ENCODE assay signal across 12 cellular contexts in genomic region chr10:88392222-88392621, GRCh38.
DNase-seq lines count a peak whose midpoint lies in the region; ATAC-seq and TF ChIP-seq lines count a peak whose summit lies in the region.
"Had no signal": no experiment of that assay in that cellular context is flagged by ENCODE, and none has a peak within 500 bp of the region (broad histone marks: within the 10 kb centered on the region; RNA-seq: fewer than 3 reads in every experiment).

No MANE protein-coding gene starts in this region.

- peaks cover 0 to 22% of the 10 kb centered on the region in 2 donors for H3K9me3 ChIP-seq in ascending aorta

- intact Hi-C loops in ascending aorta (cut with DNase I), result no loop called here
- intact Hi-C loops in Calu3 (cut with micrococcal nuclease; ENCODE audit: unreplicated experiment), result no loop called here

- POLR2A ChIA-PET in activated CD4-positive, alpha-beta T cell treated with anti-CD3 and anti-CD28 coated beads, Interleukin-2, amount 10 ng/mL, durations not matched to agents 7 days and 5 days (lab: Charles Lee), result interaction anchor here (1.0 kb wide), 1 partner anchor 530 kb away, joined by 7 read pairs; no protein-coding TSS in a partner anchor

- TF ChIP-seq CTCF in ascending aorta (IDR thresholded peaks at IDR 0.05) (no peak), Calu3 (IDR thresholded peaks at IDR 0.05; ENCODE audit: unreplicated experiment) (no peak)

- H3K4me3 ChIP-seq in ascending aorta, result no peak overlapping the region
- H3K4me3 ChIP-seq: Peyer's patch, sigmoid colon, tibial nerve had no signal

- CTCF ChIA-PET in activated CD4-positive, alpha-beta T cell treated with anti-CD3 and anti-CD28 coated beads, Interleukin-2, amount 10 ng/mL, durations not matched to agents 7 days and 5 days (lab: Charles Lee), result interaction anchor here (0.6 to 0.7 kb wide), 4 partner anchors 15 to 542 kb away, joined by 3 read pairs; partner anchors contain the start of genes KLLN and PTEN
- CTCF ChIA-PET in Calu3 (lab: Charles Lee), result no interaction called here

- no TSS peak for BruUV-seq in Calu3 (replicated peaks; lab: Mats Ljungman, UMichigan)

- peak overlapping the region; percentile 86 for H3K27ac Mint-ChIP-seq in activated CD4-positive, alpha-beta T cell treated with anti-CD3 and anti-CD28 coated beads, Interleukin-2, amount 10 ng/mL, durations not matched to agents 7 days and 5 days
- no peak overlapping the region for H3K27ac Mint-ChIP-seq in Calu3 (ENCODE audit: unreplicated experiment)

- peak; percentile 86 for ATAC-seq in HG02840 (IDR thresholded peaks at IDR 0.05; ENCODE audit: low FRiP score, unreplicated experiment)
- ATAC-seq: HCT116 had no signal

- peaks cover 27% of the 10 kb centered on the region for H3K36me3 Mint-ChIP-seq in activated CD4-positive, alpha-beta T cell treated with anti-CD3 and anti-CD28 coated beads, Interleukin-2, amount 10 ng/mL, durations not matched to agents 7 days and 5 days (ENCODE audit: low read depth)
- H3K36me3 Mint-ChIP-seq in Calu3 (ENCODE audit: insufficient read depth, unreplicated experiment), result no peaks in the 10 kb centered on the region

- H3K27ac ChIP-seq in ascending aorta, result no peak overlapping the region
- H3K27ac ChIP-seq: Peyer's patch, sigmoid colon, tibial nerve had no signal

- no peaks in the 10 kb centered on the region for H3K36me3 ChIP-seq in ascending aorta
- H3K36me3 ChIP-seq: Peyer's patch, sigmoid colon, tibial nerve had no signal

- H3K27me3 Mint-ChIP-seq in activated CD4-positive, alpha-beta T cell treated with anti-CD3 and anti-CD28 coated beads, Interleukin-2, amount 10 ng/mL, durations not matched to agents 7 days and 5 days, result no peaks in the 10 kb centered on the region
- H3K27me3 Mint-ChIP-seq in Calu3 (ENCODE audit: unreplicated experiment), result no peaks in the 10 kb centered on the region

- peaks cover 18% of the 10 kb centered on the region for H3K4me1 Mint-ChIP-seq in activated CD4-positive, alpha-beta T cell treated with anti-CD3 and anti-CD28 coated beads, Interleukin-2, amount 10 ng/mL, durations not matched to agents 7 days and 5 days
- no peaks in the 10 kb centered on the region for H3K4me1 Mint-ChIP-seq in Calu3 (ENCODE audit: low read depth, unreplicated experiment)

- no peaks in the 10 kb centered on the region for H3K27me3 ChIP-seq in ascending aorta
- H3K27me3 ChIP-seq: Peyer's patch, sigmoid colon, tibial nerve had no signal

- DNase-seq in activated CD4-positive, alpha-beta T cell treated with anti-CD3 and anti-CD28 coated beads, Interleukin-2, amount 10 ng/mL, durations not matched to agents 7 days and 5 days, result peak; percentile 55
- no peak for DNase-seq in activated CD4-positive, alpha-beta T cell treated with anti-CD3 and anti-CD28 coated beads, Interleukin-2, amount 50 U/mL, for 1 hour
- DNase-seq in NAMALWA (ENCODE audit: low spot score) (peak; percentile 52), renal cortical epithelial cell (ENCODE audit: low read depth) (peak; percentile 60), ascending aorta (ENCODE audit: low spot score in 2 of 2) (no peak), HUDEP-2 (lab: John Stamatoyannopoulos, UW; ENCODE audit: unreplicated experiment in 76 of 76) (no peak), Calu3 (no peak)
- DNase-seq: sigmoid colon had no signal

- peaks cover 0 to 3% of the 10 kb centered on the region in 2 donors for H3K4me1 ChIP-seq in ascending aorta

- peaks cover 22% of the 10 kb centered on the region for H3K9me3 Mint-ChIP-seq in activated CD4-positive, alpha-beta T cell treated with anti-CD3 and anti-CD28 coated beads, Interleukin-2, amount 10 ng/mL, durations not matched to agents 7 days and 5 days
- peaks cover 4% of the 10 kb centered on the region for H3K9me3 Mint-ChIP-seq in Calu3 (ENCODE audit: low read depth, unreplicated experiment)

- H3K4me3 Mint-ChIP-seq in activated CD4-positive, alpha-beta T cell treated with anti-CD3 and anti-CD28 coated beads, Interleukin-2, amount 10 ng/mL, durations not matched to agents 7 days and 5 days, result peak overlapping the region; percentile 42
- H3K4me3 Mint-ChIP-seq in Calu3 (ENCODE audit: low read depth, unreplicated experiment), result no peak overlapping the region

Comparison
In these comparisons a context has a peak if more than half of its experiments do, and no peak if none do; other contexts are left out.
1. DNase-seq: peak in activated CD4-positive, alpha-beta T cell treated with anti-CD3 and anti-CD28 coated beads, Interleukin-2, amount 10 ng/mL, durations not matched to agents 7 days and 5 days (single experiment), NAMALWA (single experiment) and renal cortical epithelial cell (single experiment); none in activated CD4-positive, alpha-beta T cell treated with anti-CD3 and anti-CD28 coated beads, Interleukin-2, amount 50 U/mL, for 1 hour (single experiment), ascending aorta (0 of 2), HUDEP-2 (0 of 76) and Calu3 (single experiment).